Comparison of ENCODE assay signal across 18 cellular contexts in the genomic region with DNA sequence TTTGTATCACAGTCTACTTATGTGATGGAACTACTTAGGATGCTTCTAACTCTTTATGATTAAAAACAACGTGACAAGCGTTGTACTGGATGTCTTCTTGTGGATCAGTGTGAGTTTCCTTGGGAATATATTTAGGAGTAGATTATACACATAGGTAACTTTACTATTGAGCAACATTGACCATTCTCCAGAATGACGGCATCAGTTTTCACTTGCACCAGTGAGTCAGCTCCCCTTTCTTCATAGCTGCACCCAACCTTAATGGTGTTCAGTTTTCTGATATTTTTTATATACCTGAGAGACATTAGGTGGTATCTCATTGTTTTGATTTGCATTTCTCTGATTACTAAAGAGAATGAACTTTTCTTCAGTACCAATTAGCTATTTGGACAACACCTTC.
"Had no signal": no experiment of that assay in that cellular context is flagged by ENCODE, and none has a peak within 500 bp of the region (broad histone marks: within the 10 kb centered on the region; RNA-seq: fewer than 3 reads in every experiment).

No MANE protein-coding gene starts in this region.

- H3K27me3 ChIP-seq: colonic mucosa, gastrocnemius medialis, heart right ventricle, neutrophil, tibial artery, upper lobe of right lung had no signal

- H3K36me3 ChIP-seq: colonic mucosa, gastrocnemius medialis, heart right ventricle, neutrophil, tibial artery, upper lobe of right lung had no signal

- H3K4me1 ChIP-seq: colonic mucosa, gastrocnemius medialis, tibial artery, upper lobe of right lung had no signal

- DNase-seq: cerebellar nuclear complex; colonic mucosa; dermis blood vessel endothelial cell; gastrocnemius medialis; heart right ventricle; hypothalamus; islet precursor cell; mucosa of descending colon; naive thymus-derived CD8-positive, alpha-beta T cell; right cardiac atrium; stimulated activated CD4-positive, alpha-beta T cell treated with anti-CD3 and anti-CD28 coated beads, Interleukin-4, amount 100 ng/mL, for 1 hour; stimulated activated CD8-positive, alpha-beta memory T cell treated with anti-CD3 and anti-CD28 coated beads, Interleukin-4, amount 100 ng/mL, for 48 hours; tibial artery; upper lobe of right lung had no signal

- ATAC-seq: gastrocnemius medialis; heart right ventricle; left lobe of liver; mucosa of descending colon; naive thymus-derived CD8-positive, alpha-beta T cell; right cardiac atrium; stimulated activated memory B cell treated with anti-CD40 and anti-IgM and Interleukin-4, amounts not matched to agents 10 μg/mL and 1 μg/mL and 100 μg/mL, for 72 hours; upper lobe of right lung had no signal

- H3K9me3 ChIP-seq: colonic mucosa, gastrocnemius medialis, mucosa of descending colon, neutrophil, tibial artery, upper lobe of right lung had no signal

- H3K4me3 ChIP-seq: colonic mucosa, gastrocnemius medialis, heart right ventricle, mucosa of descending colon, smooth muscle cell, tibial artery, upper lobe of right lung had no signal

- H3K27ac ChIP-seq: colonic mucosa, gastrocnemius medialis, heart right ventricle, neutrophil, tibial artery, upper lobe of right lung had no signal
